ENCODE assay signal across 16 cellular contexts in the genomic region with DNA sequence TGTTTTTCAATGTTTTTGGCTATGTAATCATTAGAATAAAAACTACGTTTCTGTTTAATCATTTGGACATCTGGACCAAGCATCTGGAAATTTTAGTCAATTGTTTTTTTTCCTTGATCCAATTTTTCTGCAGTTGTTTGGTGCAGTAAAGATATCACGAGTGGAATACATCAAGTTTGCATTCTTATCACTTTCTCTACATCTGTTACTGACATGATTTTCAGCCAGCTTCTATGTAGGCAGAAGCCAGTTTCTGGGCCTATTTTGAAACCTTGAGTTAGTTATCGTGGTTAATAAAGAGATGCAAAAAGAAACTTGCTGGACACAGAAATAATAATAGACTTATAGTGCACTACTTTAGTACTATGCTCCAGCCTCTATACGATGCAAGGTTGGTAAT.
"Had no signal": no experiment of that assay in that cellular context is flagged by ENCODE, and none has a peak within 500 bp of the region (broad histone marks: within the 10 kb centered on the region; RNA-seq: fewer than 3 reads in every experiment).

No MANE protein-coding gene starts in this region.

- H3K27ac ChIP-seq: adrenal gland, dorsolateral prefrontal cortex had no signal

- H3K27me3 ChIP-seq: adrenal gland, dorsolateral prefrontal cortex had no signal

- H3K36me3 ChIP-seq: adrenal gland had no signal

- FAIRE-seq: bronchial epithelial cell had no signal

- H3K9me3 ChIP-seq: adrenal gland had no signal

- ATAC-seq: activated CD4-positive, alpha-beta T cell treated with anti-CD3 and anti-CD28 coated beads for 36 hours had no signal

- DNase-seq: activated CD4-positive, alpha-beta T cell treated with anti-CD3 and anti-CD28 coated beads for 36 hours; activated CD4-positive, alpha-beta T cell treated with anti-CD3 and anti-CD28 coated beads, Interleukin-2, amount 50 U/mL, for 48 hours; activated gamma-delta T cell; adrenal gland; dorsolateral prefrontal cortex; hippocampal formation; islet precursor cell; midbrain; occipital lobe; posterior cingulate gyrus; stimulated activated CD4-positive, alpha-beta T cell treated with anti-CD3 and anti-CD28 coated beads, Interleukin-12 subunit alpha, Interleukin-12 subunit beta, amount 100 ng/mL, for 4 hours; stimulated activated CD4-positive, alpha-beta T cell treated with anti-CD3 and anti-CD28 coated beads, Interleukin-2, amount 100 ng/mL, for 24 hours; stimulated activated naive CD4-positive, alpha-beta T cell treated with Interleukin-2 at 50 U/mL for 16 hours; substantia nigra; T-helper 2 cell had no signal

- H3K4me3 ChIP-seq: adrenal gland, dorsolateral prefrontal cortex had no signal

- H3K4me1 ChIP-seq: adrenal gland had no signal
